In the genomic region with DNA sequence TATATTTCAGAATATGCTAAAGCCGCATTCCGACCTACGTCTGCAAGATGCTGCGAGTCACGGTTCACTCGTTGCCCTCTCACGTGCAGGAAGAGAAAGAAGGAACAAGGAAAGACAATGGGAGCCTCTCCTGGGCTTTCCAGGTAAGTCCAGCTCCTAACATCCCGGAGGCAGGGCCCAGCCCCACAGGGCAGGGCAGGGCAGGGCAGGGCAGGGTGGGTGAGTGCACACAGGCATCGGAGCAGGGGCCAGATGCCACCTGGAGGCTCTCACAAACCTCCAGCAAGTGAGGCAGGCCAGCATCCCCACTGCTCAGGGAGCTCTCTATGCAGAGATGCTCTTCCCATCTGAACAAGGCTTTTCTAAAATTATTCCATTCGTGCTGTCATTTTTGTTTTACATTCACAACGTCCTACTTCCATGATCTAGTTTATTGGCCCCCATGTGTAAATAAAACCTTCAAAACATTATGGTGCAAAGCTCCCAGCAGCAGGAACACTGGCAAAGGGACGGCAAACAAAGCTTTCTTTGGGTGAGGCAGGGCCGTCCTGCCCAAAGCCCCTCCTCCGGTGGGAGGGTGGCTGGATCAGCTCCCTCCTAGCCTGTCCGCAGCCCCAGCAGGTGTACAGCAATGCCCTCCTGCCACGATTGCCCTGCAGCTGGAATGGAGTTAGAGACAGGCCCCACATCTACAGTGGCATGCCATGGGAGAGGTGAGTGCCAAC, we compare ENCODE assay signal across 17 cellular contexts. TPM values are rescaled to one million over a fixed set of nuclear protein-coding genes. Genes with fewer than 3 reads are reported as not detected.
DNase-seq lines count a peak whose midpoint lies in the region; ATAC-seq and TF ChIP-seq lines count a peak whose summit lies in the region.
"Had no signal": no experiment of that assay in that cellular context is flagged by ENCODE, and none has a peak within 500 bp of the region (broad histone marks: within the 10 kb centered on the region; RNA-seq: fewer than 3 reads in every experiment).

No MANE protein-coding gene starts in this region.

- ATAC-seq in WTC11 (peak; percentile 52), left lobe of liver (peak; percentile 46), body of pancreas (no peak)
- no peak for ATAC-seq in stimulated activated naive B cell treated with anti-CD40 and anti-IgM and Interleukin-4, amounts not matched to agents 10 μg/mL and 1 μg/mL and 100 μg/mL, for 72 hours (replicated peaks)
- ATAC-seq: Panc1 had no signal

- H3K27ac ChIP-seq in body of pancreas (no peak overlapping the region), SJCRH30 (no peak overlapping the region), esophagus squamous epithelium (no peak overlapping the region)
- H3K27ac ChIP-seq: sigmoid colon had no signal

- H3K9me3 ChIP-seq in body of pancreas (no peaks in the 10 kb centered on the region), SJCRH30 (replicated peaks) (no peaks in the 10 kb centered on the region), esophagus squamous epithelium (no peaks in the 10 kb centered on the region)
- H3K9me3 ChIP-seq: sigmoid colon had no signal

- POLR2A ChIA-PET in WTC11 (lab: Charles Lee): interaction anchor here (0.5 kb wide), 1 partner anchor 447 kb away, joined by 4 read pairs; no protein-coding TSS in a partner anchor

- H3K4me1 ChIP-seq in body of pancreas: no peaks in the 10 kb centered on the region
- H3K4me1 ChIP-seq in SJCRH30: no peaks in the 10 kb centered on the region
- H3K4me1 ChIP-seq in esophagus squamous epithelium: peaks cover 0 to 12% (median 0%) of the 10 kb centered on the region in 3 donors

- WGBS in body of pancreas, 2 donors: 79 to 85% methylated on average over 13 to 16 of the region's 16 CpGs
- 52 to 76% methylated on average over 5 to 8 of the region's 16 CpGs for WGBS in esophagus squamous epithelium, 2 donors

- no peak overlapping the region; the same call in 1 of the 2 replicates for H3K27ac Mint-ChIP-seq in WTC11
- peak overlapping the region; percentile 76 for H3K27ac Mint-ChIP-seq in stimulated activated naive B cell treated with anti-CD40 and anti-IgM and Interleukin-4, amounts not matched to agents 10 μg/mL and 1 μg/mL and 100 μg/mL, for 72 hours
- H3K27ac Mint-ChIP-seq: mesothelial cell of epicardium had no signal

- TF ChIP-seq POLR2A in body of pancreas (IDR thresholded peaks at IDR 0.05) (no peak), esophagus squamous epithelium (IDR thresholded peaks at IDR 0.05) (no peak)

- 0 out of 2 replicates have a peak, but pooled peaks have one; percentile 5 for TF ChIP-seq CTCF in LNCaP clone FGC (IDR thresholded peaks at IDR 0.05; ENCODE audit: control insufficient read depth, extremely low read depth, insufficient read depth)
- TF ChIP-seq CTCF in WTC11 (IDR thresholded peaks at IDR 0.05): no peak
- TF ChIP-seq CTCF in body of pancreas (IDR thresholded peaks at IDR 0.05): no peak
- no peak for TF ChIP-seq CTCF in esophagus squamous epithelium (IDR thresholded peaks at IDR 0.05)

- H3K4me3 ChIP-seq in LNCaP clone FGC (ENCODE audit: low read depth, low read length) (no peak overlapping the region), body of pancreas (no peak overlapping the region), SJCRH30 (no peak overlapping the region), esophagus squamous epithelium (no peak overlapping the region)
- H3K4me3 ChIP-seq: sigmoid colon had no signal

- peaks cover 65% of the 10 kb centered on the region for H3K4me1 Mint-ChIP-seq in WTC11
- H3K4me1 Mint-ChIP-seq in stimulated activated naive B cell treated with anti-CD40 and anti-IgM and Interleukin-4, amounts not matched to agents 10 μg/mL and 1 μg/mL and 100 μg/mL, for 72 hours: peaks cover 58 to 93% of the 10 kb centered on the region in 2 donors
- H3K4me1 Mint-ChIP-seq: mesothelial cell of epicardium had no signal

- CTCF ChIA-PET in WTC11 (lab: Charles Lee): interaction anchor here (0.6 to 1.2 kb wide), 10 partner anchors 10 to 88 kb away, joined by 3 to 5 read pairs (median 3); no protein-coding TSS in a partner anchor

- H3K36me3 ChIP-seq in body of pancreas (replicated peaks in 1 of 2; ENCODE audit: insufficient read depth in 1 of 2, low read depth in 2 of 2): peaks cover 0 to 2% of the 10 kb centered on the region in 2 donors
- H3K36me3 ChIP-seq in SJCRH30: peaks cover 31% of the 10 kb centered on the region
- peaks cover 0 to 29% (median 0%) of the 10 kb centered on the region in 3 donors for H3K36me3 ChIP-seq in esophagus squamous epithelium

- DNase-seq in LNCaP clone FGC (ENCODE audit: low read depth): no peak
- no peak for DNase-seq in WTC11 (ENCODE audit: low spot score)
- DNase-seq in left lobe of liver (ENCODE audit: low spot score): no peak
- DNase-seq in stimulated activated naive B cell treated with anti-CD40 and anti-IgM and Interleukin-4, amounts not matched to agents 10 μg/mL and 1 μg/mL and 100 μg/mL, for 72 hours: no peak
- no peak for DNase-seq in body of pancreas
- DNase-seq in SJCRH30: no peak
- no peak for DNase-seq in esophagus squamous epithelium (lab: John Stamatoyannopoulos, UW)
- DNase-seq: activated effector memory CD4-positive, alpha-beta T cell treated with anti-CD3 and anti-CD28 coated beads, Interleukin-2, amount 50 U/mL, for 16 hours; amniotic stem cell; DMS 273 treated with DMSO at 0.1 percent for 48 hours; MM.1S; NCI-H2081; NCI-H526 treated with DMSO at 0.1 percent for 48 hours; sigmoid colon; stimulated activated CD4-positive, alpha-beta T cell treated with anti-CD3 and anti-CD28 coated beads, Interleukin-4, amount 100 ng/mL, for 1 hour had no signal

- no peak overlapping the region for H3K4me3 Mint-ChIP-seq in WTC11
- no peak overlapping the region for H3K4me3 Mint-ChIP-seq in stimulated activated naive B cell treated with anti-CD40 and anti-IgM and Interleukin-4, amounts not matched to agents 10 μg/mL and 1 μg/mL and 100 μg/mL, for 72 hours
- H3K4me3 Mint-ChIP-seq: mesothelial cell of epicardium had no signal

- no peaks in the 10 kb centered on the region for H3K27me3 Mint-ChIP-seq in WTC11 (ENCODE audit: low read depth)
- H3K27me3 Mint-ChIP-seq in stimulated activated naive B cell treated with anti-CD40 and anti-IgM and Interleukin-4, amounts not matched to agents 10 μg/mL and 1 μg/mL and 100 μg/mL, for 72 hours: no peaks in the 10 kb centered on the region

- H3K36me3 Mint-ChIP-seq in WTC11: peaks cover 19% of the 10 kb centered on the region
- peaks cover 44 to 58% of the 10 kb centered on the region in 2 donors for H3K36me3 Mint-ChIP-seq in stimulated activated naive B cell treated with anti-CD40 and anti-IgM and Interleukin-4, amounts not matched to agents 10 μg/mL and 1 μg/mL and 100 μg/mL, for 72 hours

- H3K9me3 Mint-ChIP-seq in WTC11: no peaks in the 10 kb centered on the region
- H3K9me3 Mint-ChIP-seq in stimulated activated naive B cell treated with anti-CD40 and anti-IgM and Interleukin-4, amounts not matched to agents 10 μg/mL and 1 μg/mL and 100 μg/mL, for 72 hours: no peaks in the 10 kb centered on the region
- H3K9me3 Mint-ChIP-seq: mesothelial cell of epicardium had no signal

- intact Hi-C loops in body of pancreas (cut with DNase I) (no loop called here), esophagus squamous epithelium (cut with DNase I) (no loop called here)

- H3K27me3 ChIP-seq in body of pancreas (no peaks in the 10 kb centered on the region), SJCRH30 (no peaks in the 10 kb centered on the region), esophagus squamous epithelium (no peaks in the 10 kb centered on the region)
- H3K27me3 ChIP-seq: sigmoid colon had no signal

TF ChIP-seq in WTC11, 78 proteins besides CTCF, POLR2A, EP300 and RAD21 (continues in another document):
- TF ChIP-seq, protein P1, sequence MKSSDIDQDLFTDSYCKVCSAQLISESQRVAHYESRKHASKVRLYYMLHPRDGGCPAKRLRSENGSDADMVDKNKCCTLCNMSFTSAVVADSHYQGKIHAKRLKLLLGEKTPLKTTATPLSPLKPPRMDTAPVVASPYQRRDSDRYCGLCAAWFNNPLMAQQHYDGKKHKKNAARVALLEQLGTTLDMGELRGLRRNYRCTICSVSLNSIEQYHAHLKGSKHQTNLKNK (CRISPR knock-in tag; IDR thresholded peaks at IDR 0.05): no peak
- TF ChIP-seq ZNF219 (CRISPR knock-in tag; IDR thresholded peaks at IDR 0.05; ENCODE audit: borderline replicate concordance) (no peak), TP53 (CRISPR knock-in tag; IDR thresholded peaks at IDR 0.05) (no peak), KAT7 (CRISPR knock-in tag; IDR thresholded peaks at IDR 0.05; ENCODE audit: borderline replicate concordance) (no peak), SP1 (CRISPR knock-in tag; conservative IDR thresholded peaks at IDR 0.05) (no peak), ZNF263 (CRISPR knock-in tag; IDR thresholded peaks at IDR 0.05; ENCODE audit: low read depth) (no peak), JAZF1 (CRISPR knock-in tag; IDR thresholded peaks at IDR 0.05) (no peak), TCF7 (CRISPR knock-in tag; IDR thresholded peaks at IDR 0.05; ENCODE audit: low read depth) (no peak)

RNA-seq across cellular contexts. Expression of gene VOPP1, which starts 50.6 kb away (rescaled TPM):
- total RNA-seq in WTC11 (2021) (57.0 to 63.9 TPM (median 60.3 TPM) in 3 replicates), left lobe of liver (20.0 TPM), body of pancreas (10 to 100 TPM; 25.1 to 30.6 TPM), esophagus squamous epithelium (10 to 100 TPM; 13.9 to 26.5 (median 19.2) TPM)
- total RNA-seq in SJCRH30 (2014; rRNA removed; shearing (Covaris generic)): 89.8 and 92.6 TPM in 2 replicates

Comparison
In these comparisons a context has a peak if more than half of its experiments do, and no peak if none do; other contexts are left out.
1. ATAC-seq: peak in WTC11 (single experiment) and left lobe of liver (single experiment); none in stimulated activated naive B cell treated with anti-CD40 and anti-IgM and Interleukin-4, amounts not matched to agents 10 μg/mL and 1 μg/mL and 100 μg/mL, for 72 hours (0 of 2) and body of pancreas (single experiment).